In genomic region chr6:146423450-146423849, GRCh38 we compare ENCODE assay signal across 29 cellular contexts.
DNase-seq lines count a peak whose midpoint lies in the region; ATAC-seq lines count a peak whose summit lies in the region.
"Had no signal": no experiment of that assay in that cellular context is flagged by ENCODE, and none has a peak within 500 bp of the region (broad histone marks: within the 10 kb centered on the region; RNA-seq: fewer than 3 reads in every experiment).

No MANE protein-coding gene starts in this region.

- DNase-seq in CMK (ENCODE audit: low read depth) (peak; percentile 58), UCSD-AML1 (lab: John Stamatoyannopoulos, UW; ENCODE audit: unreplicated experiment) (peak; percentile 76), caudate nucleus (lab: John Stamatoyannopoulos, UW) (no peak), mucosa of gallbladder (ENCODE audit: low spot score) (no peak), HCEC 1CT (no peak)
- DNase-seq: activated CD4-positive, alpha-beta T cell treated with anti-CD3 and anti-CD28 coated beads for 36 hours; activated naive CD4-positive, alpha-beta T cell treated with anti-CD3 and anti-CD28 coated beads, Interleukin-2, amount 10 ng/mL, durations not matched to agents 7 days and 5 days; adrenal gland; glutamatergic neuron; islet precursor cell; KBM-7; left ventricle myocardium inferior; mesenchymal stem cell; NCI-H1436; NCI-H2081 treated with DMSO at 0.1 percent for 48 hours; NCI-H345; Peyer's patch; right cardiac atrium; SIG-M5; stimulated activated CD4-positive, alpha-beta T cell treated with anti-CD3 and anti-CD28 coated beads, Interleukin-1b, Interleukin-23, amount 100 ng/mL, for 48 hours; stimulated activated naive CD8-positive, alpha-beta T cell treated with anti-CD3 and anti-CD28 coated beads, Interleukin-15, amount 100 ng/mL, for 72 hours had no signal

- H3K27ac ChIP-seq in caudate nucleus (ENCODE audit: low read depth, low read length): no peak overlapping the region
- H3K27ac ChIP-seq: adrenal gland, left ventricle myocardium inferior, neutrophil, Peyer's patch, vagina had no signal

- ATAC-seq in GM19452 (IDR thresholded peaks at IDR 0.05; ENCODE audit: unreplicated experiment) (peak; percentile 59), HG03432 (IDR thresholded peaks at IDR 0.05; ENCODE audit: unreplicated experiment) (peak; percentile 62), HG02938 (IDR thresholded peaks at IDR 0.05; ENCODE audit: unreplicated experiment) (no peak)
- ATAC-seq: activated CD4-positive, alpha-beta T cell treated with anti-CD3 and anti-CD28 coated beads for 36 hours; activated T-helper 17 cell treated with anti-CD3 and anti-CD28 coated beads, Interleukin-2, amount 50 U/mL, for 72 hours; esophagus mucosa; HCT116; right cardiac atrium had no signal

Comparison
In these comparisons a context has a peak if more than half of its experiments do, and no peak if none do; other contexts are left out.
1. DNase-seq: peak in CMK (single experiment) and UCSD-AML1 (single experiment); none in caudate nucleus (0 of 61), mucosa of gallbladder (single experiment) and HCEC 1CT (single experiment).